ENCODE assay signal across 8 cellular contexts in genomic region chr2:131034122-131035051, GRCh38. TPM values are rescaled to one million over a fixed set of nuclear protein-coding genes. Genes with fewer than 3 reads are reported as not detected.
DNase-seq lines count a peak whose midpoint lies in the region; ATAC-seq and TF ChIP-seq lines count a peak whose summit lies in the region.

No MANE protein-coding gene starts in this region.

- no peaks in the 10 kb centered on the region for H3K79me2 ChIP-seq in SK-N-SH (ENCODE audit: insufficient read depth)

- TF ChIP-seq CTCF in SK-N-SH (IDR thresholded peaks at IDR 0.05) (no peak), gastroesophageal sphincter (IDR thresholded peaks at IDR 0.05) (no peak), prostate gland (IDR thresholded peaks at IDR 0.05) (no peak)

- TF ChIP-seq RAD21 in SK-N-SH (IDR thresholded peaks at IDR 0.05; ENCODE audit: low read length), result no peak

- H3K9ac ChIP-seq in SK-N-SH, result no peak overlapping the region

- peak overlapping the region; percentile 74 for H3K4me2 ChIP-seq in SK-N-SH

- no peaks in the 10 kb centered on the region for H3F3A ChIP-seq in SK-N-SH (replicated peaks; ENCODE audit: insufficient read depth)

- no peaks in the 10 kb centered on the region for H4K20me1 ChIP-seq in SK-N-SH (ENCODE audit: insufficient read depth)

- TF ChIP-seq POLR2A in gastroesophageal sphincter (IDR thresholded peaks at IDR 0.05) (no peak), prostate gland (IDR thresholded peaks at IDR 0.05) (no peak)

- H3K9me2 ChIP-seq in SK-N-SH, result no peaks in the 10 kb centered on the region

- no peaks in the 10 kb centered on the region for H3K36me3 ChIP-seq in SK-N-SH (replicated peaks in 1 of 2; ENCODE audit: control insufficient read depth in 1 of 2, insufficient read depth in 2 of 2, low read length in 1 of 2)
- H3K36me3 ChIP-seq in gastroesophageal sphincter, result no peaks in the 10 kb centered on the region
- no peaks in the 10 kb centered on the region for H3K36me3 ChIP-seq in prostate gland

- 19% methylated on average over 18 of the region's 61 CpGs for WGBS in SK-N-SH (ENCODE audit: low lambda C conversion rate)
- 0 to 22% methylated on average over 3 to 6 of the region's 61 CpGs for WGBS in gastroesophageal sphincter (ENCODE audit: low coverage in 1 of 2), 2 donors
- WGBS in prostate gland, result 3% methylated on average over 42 of the region's 61 CpGs

- TF ChIP-seq EP300 in SK-N-SH (IDR thresholded peaks at IDR 0.05; ENCODE audit: borderline replicate concordance in 1 of 2, low read depth in 1 of 2, low read length in 1 of 2) (no peak), gastroesophageal sphincter (IDR thresholded peaks at IDR 0.05) (no peak)

- intact Hi-C loops in prostate gland (cut with DNase I), result no loop called here

- H3K27me3 ChIP-seq in SK-N-SH (ENCODE audit: insufficient read depth), result no peaks in the 10 kb centered on the region
- H3K27me3 ChIP-seq in gastroesophageal sphincter, result peaks cover 7% of the 10 kb centered on the region
- H3K27me3 ChIP-seq in prostate gland (replicated peaks; ENCODE audit: insufficient read depth), result no peaks in the 10 kb centered on the region

- peak; percentile 68 for ATAC-seq in gastroesophageal sphincter
- ATAC-seq in HG03520 (IDR thresholded peaks at IDR 0.05; ENCODE audit: unreplicated experiment), result no peak
- no peak for ATAC-seq in HG03354 (IDR thresholded peaks at IDR 0.05; ENCODE audit: poor library complexity, severe bottlenecking, unreplicated experiment)

- H3K4me1 ChIP-seq in SK-N-SH (ENCODE audit: control insufficient read depth in 1 of 2, insufficient read depth in 2 of 2, low read depth in 1 of 2, low read length in 1 of 2) (peaks cover 0 to 46% of the 10 kb centered on the region in 2 experiments; a peak in 2 of 4 replicates), gastroesophageal sphincter (peaks cover 0 to 28% (median 5%) of the 10 kb centered on the region in 3 donors), prostate gland (replicated peaks) (no peaks in the 10 kb centered on the region)

- no peak overlapping the region; a peak in 1 of 4 replicates for H3K27ac ChIP-seq in SK-N-SH (ENCODE audit: low read depth in 2 of 2, low read length in 1 of 2)
- peak overlapping the region in 3 of 4 donors; percentile 13 to 53 (median 51) for H3K27ac ChIP-seq in gastroesophageal sphincter
- H3K27ac ChIP-seq in prostate gland, result no peak overlapping the region

- H2AFZ ChIP-seq in SK-N-SH (ENCODE audit: low read depth), result no peak overlapping the region

- H3K9me3 ChIP-seq in SK-N-SH, result no peaks in the 10 kb centered on the region
- no peaks in the 10 kb centered on the region for H3K9me3 ChIP-seq in gastroesophageal sphincter
- H3K9me3 ChIP-seq in prostate gland, result no peaks in the 10 kb centered on the region

- H3K4me3 ChIP-seq in SK-N-SH (ENCODE audit: low read depth in 2 of 2, low read length in 1 of 2), result peak overlapping the region in 1 of 2 experiments; percentile 49; a peak in 2 of 4 replicates
- H3K4me3 ChIP-seq in gastroesophageal sphincter, result peak overlapping the region; percentile 28 to 65
- H3K4me3 ChIP-seq in prostate gland, result peak overlapping the region; percentile 29 to 41

- peak; percentile 25 for DNase-seq in DMS79 (lab: John Stamatoyannopoulos, UW)
- peak; percentile 89 for DNase-seq in SK-N-SH
- no peak for DNase-seq in prostate gland (ENCODE audit: low spot score)
- DNase-seq in NCI-H1436 treated with DMSO at 0.1 percent for 48 hours (lab: John Stamatoyannopoulos, UW), result no peak
- DNase-seq in NOMO-1 (lab: John Stamatoyannopoulos, UW; ENCODE audit: unreplicated experiment in 2 of 2), result no peak

- CTCF ChIA-PET in SK-N-SH (lab: Yijun Ruan, JAX), result interaction anchor here (0.6 to 1.0 kb wide), 3 partner anchors 11 to 1927 kb away, joined by 3 read pairs; no protein-coding TSS in a partner anchor

- POLR2A ChIA-PET in SK-N-SH (lab: Yijun Ruan, JAX), result no interaction called here

TF ChIP-seq in SK-N-SH, 30 proteins besides CTCF, POLR2A, EP300 and RAD21:
- no peak for TF ChIP-seq POLR2AphosphoS5 (IDR thresholded peaks at IDR 0.05; ENCODE audit: low read depth, low read length)
- TF ChIP-seq MXI1 (IDR thresholded peaks at IDR 0.05; ENCODE audit: low read depth, low read length), result peak; percentile 30; the same call in 1 of the 2 replicates

RNA-seq across cellular contexts. Expression of gene FAM168B, which starts 58.9 kb away (rescaled TPM):
- polyA plus RNA-seq in SK-N-SH (2012; rRNA removed), result 72.7 and 84.9 TPM in 2 replicates
- polyA plus RNA-seq in SK-N-SH (2012; cell fraction: cytosol; rRNA removed), result 57.6 and 77.8 TPM in 2 replicates
- polyA plus RNA-seq in SK-N-SH (2012; cell fraction: nucleus; rRNA removed), result 57.2 and 78.1 TPM in 2 replicates
- total RNA-seq in gastroesophageal sphincter, result 100 to 1,000 TPM; 184 to 244 (median 198) TPM
- total RNA-seq in prostate gland, result 100 to 1,000 TPM; 125 to 192 TPM

Comparison
In these comparisons a context has a peak if more than half of its experiments do, and no peak if none do; other contexts are left out.
1. DNase-seq: peak in DMS79 (single experiment) and SK-N-SH (single experiment); none in prostate gland (single experiment), NCI-H1436 treated with DMSO at 0.1 percent for 48 hours (single experiment) and NOMO-1 (0 of 2).
2. H3K27ac ChIP-seq: peak in gastroesophageal sphincter (3 of 4); none in SK-N-SH (0 of 2) and prostate gland (0 of 2).